ENCODE assay signal across 14 cellular contexts in genomic region chr21:42854246-42855010, GRCh38. TPM values are rescaled to one million over a fixed set of nuclear protein-coding genes. Genes with fewer than 3 reads are reported as not detected.
A peak's percentile ranks its signal among the peaks of the same experiment; 100 is the strongest.
DNase-seq lines count a peak whose midpoint lies in the region; ATAC-seq and TF ChIP-seq lines count a peak whose summit lies in the region.
"Had no signal": no experiment of that assay in that cellular context is flagged by ENCODE, and none has a peak within 500 bp of the region (broad histone marks: within the 10 kb centered on the region; RNA-seq: fewer than 3 reads in every experiment).

No MANE protein-coding gene starts in this region.

- H3K9me3 ChIP-seq in thyroid gland = no peaks in the 10 kb centered on the region

- H3K4me3 Mint-ChIP-seq in activated T-cell treated with anti-CD3 and anti-CD28 coated beads, Interleukin-2, amount 50 U/mL, for 72 hours = no peak overlapping the region
- H3K4me3 Mint-ChIP-seq in WTC11 (no peak overlapping the region), nephron progenitor cell (no peak overlapping the region)
- H3K4me3 Mint-ChIP-seq: CD4-positive, alpha-beta memory T cell; IgD-negative memory B cell had no signal

- H3K4me3 ChIP-seq in thyroid gland (replicated peaks in 1 of 3) = no peak overlapping the region

- 96 to 97% methylated on average over 28 of the region's 28 CpGs for WGBS in thyroid gland, 2 donors

- CTCF ChIA-PET in WTC11 (lab: Charles Lee) = interaction anchor here (1.0 to 1.8 kb wide), 2 partner anchors 8 to 12 kb away, joined by 4 to 5 read pairs; no protein-coding TSS in a partner anchor

- H3K27ac Mint-ChIP-seq in activated T-cell treated with anti-CD3 and anti-CD28 coated beads, Interleukin-2, amount 50 U/mL, for 72 hours = peak overlapping the region; percentile 69
- H3K27ac Mint-ChIP-seq in WTC11 (peak overlapping the region; percentile 57; the same call in 1 of the 2 replicates), nephron progenitor cell (peak overlapping the region; percentile 59)
- H3K27ac Mint-ChIP-seq: CD4-positive, alpha-beta memory T cell; IgD-negative memory B cell had no signal

- DNase-seq in activated T-cell treated with anti-CD3 and anti-CD28 coated beads, Interleukin-2, amount 50 U/mL, for 72 hours = no peak
- no peak for DNase-seq in activated T-cell treated with anti-CD3 and anti-CD28 coated beads for 4 hours
- no peak for DNase-seq in WTC11 (ENCODE audit: low spot score)
- no peak for DNase-seq in nephron progenitor cell
- DNase-seq in thyroid gland = no peak
- no peak for DNase-seq in DMS114 treated with DMSO at 0.1 percent for 48 hours (lab: John Stamatoyannopoulos, UW; ENCODE audit: unreplicated experiment)
- DNase-seq in DMS 273 (lab: John Stamatoyannopoulos, UW; ENCODE audit: unreplicated experiment) = no peak
- DNase-seq: 8988T; CD4-positive, alpha-beta memory T cell; DND-41; GDM1 had no signal

- POLR2A ChIA-PET in WTC11 (lab: Charles Lee) = interaction anchor here (0.7 kb wide), 1 partner anchor 12 kb away, joined by 3 read pairs; no protein-coding TSS in a partner anchor

- H3K27ac ChIP-seq in thyroid gland = peak overlapping the region; percentile 18 to 68 (median 28)
- H3K27ac ChIP-seq: C4-2B had no signal

- peaks cover 4 to 37% of the 10 kb centered on the region in 2 donors for H3K36me3 Mint-ChIP-seq in activated T-cell treated with anti-CD3 and anti-CD28 coated beads, Interleukin-2, amount 50 U/mL, for 72 hours (ENCODE audit: insufficient read depth in 2 of 2)
- H3K36me3 Mint-ChIP-seq in WTC11 (peaks cover 78% of the 10 kb centered on the region), nephron progenitor cell (ENCODE audit: low read depth) (peaks cover 51% of the 10 kb centered on the region)

- H3K36me3 ChIP-seq in thyroid gland = peaks cover 45 to 58% of the 10 kb centered on the region in 2 donors

- H3K4me1 Mint-ChIP-seq in activated T-cell treated with anti-CD3 and anti-CD28 coated beads, Interleukin-2, amount 50 U/mL, for 72 hours (ENCODE audit: low read depth) = peaks cover 2% of the 10 kb centered on the region
- H3K4me1 Mint-ChIP-seq in WTC11 (no peaks in the 10 kb centered on the region), nephron progenitor cell (no peaks in the 10 kb centered on the region)

- intact Hi-C loops in thyroid gland (cut with DNase I) = no loop called here

- no peaks in the 10 kb centered on the region for H3K27me3 Mint-ChIP-seq in activated T-cell treated with anti-CD3 and anti-CD28 coated beads, Interleukin-2, amount 50 U/mL, for 72 hours (ENCODE audit: low read depth)
- no peaks in the 10 kb centered on the region for H3K27me3 Mint-ChIP-seq in WTC11 (ENCODE audit: low read depth)
- H3K27me3 Mint-ChIP-seq in nephron progenitor cell (ENCODE audit: low read depth, poor library complexity) = peaks cover 1% of the 10 kb centered on the region
- H3K27me3 Mint-ChIP-seq: CD4-positive, alpha-beta memory T cell; IgD-negative memory B cell had no signal

- no peak for TF ChIP-seq POLR2A in thyroid gland (IDR thresholded peaks at IDR 0.05)

- no peaks in the 10 kb centered on the region for H3K27me3 ChIP-seq in thyroid gland

- no peak for ATAC-seq in activated T-cell treated with anti-CD3 and anti-CD28 coated beads, Interleukin-2, amount 50 U/mL, for 72 hours (replicated peaks in 1 of 2)
- ATAC-seq in WTC11 (no peak), HG03108 (IDR thresholded peaks at IDR 0.05; ENCODE audit: unreplicated experiment) (no peak)

- peaks cover 16 to 17% of the 10 kb centered on the region in 2 donors for H3K4me1 ChIP-seq in thyroid gland

- no peaks in the 10 kb centered on the region for H3K9me3 Mint-ChIP-seq in activated T-cell treated with anti-CD3 and anti-CD28 coated beads, Interleukin-2, amount 50 U/mL, for 72 hours
- no peaks in the 10 kb centered on the region for H3K9me3 Mint-ChIP-seq in WTC11
- H3K9me3 Mint-ChIP-seq in nephron progenitor cell = no peaks in the 10 kb centered on the region
- H3K9me3 Mint-ChIP-seq: CD4-positive, alpha-beta memory T cell; IgD-negative memory B cell had no signal

- TF ChIP-seq CTCF in WTC11 (IDR thresholded peaks at IDR 0.05) (no peak), nephron progenitor cell (IDR thresholded peaks at IDR 0.05) (no peak), thyroid gland (IDR thresholded peaks at IDR 0.05) (no peak)

TF ChIP-seq in WTC11, 78 proteins besides CTCF, POLR2A, EP300 and RAD21 (continues in another document):
- TF ChIP-seq TEAD4 (CRISPR knock-in tag; IDR thresholded peaks at IDR 0.05) (no peak), NR1H2 (CRISPR knock-in tag; IDR thresholded peaks at IDR 0.05) (no peak), ESRRA (CRISPR knock-in tag; IDR thresholded peaks at IDR 0.05; ENCODE audit: borderline replicate concordance) (no peak), USF1 (CRISPR knock-in tag; IDR thresholded peaks at IDR 0.05) (no peak), GABPB1 (CRISPR knock-in tag; IDR thresholded peaks at IDR 0.05) (no peak), E2F5 (CRISPR knock-in tag; IDR thresholded peaks at IDR 0.05) (no peak), KAT7 (CRISPR knock-in tag; IDR thresholded peaks at IDR 0.05; ENCODE audit: borderline replicate concordance) (no peak), NR3C1 (CRISPR knock-in tag; conservative IDR thresholded peaks at IDR 0.05; ENCODE audit: low read depth) (no peak), ZNF219 (CRISPR knock-in tag; IDR thresholded peaks at IDR 0.05; ENCODE audit: borderline replicate concordance) (no peak), SMAD3 (CRISPR knock-in tag; IDR thresholded peaks at IDR 0.05; ENCODE audit: borderline replicate concordance) (no peak)
- TF ChIP-seq, protein P1, sequence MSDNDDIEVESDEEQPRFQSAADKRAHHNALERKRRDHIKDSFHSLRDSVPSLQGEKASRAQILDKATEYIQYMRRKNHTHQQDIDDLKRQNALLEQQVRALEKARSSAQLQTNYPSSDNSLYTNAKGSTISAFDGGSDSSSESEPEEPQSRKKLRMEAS (CRISPR knock-in tag; IDR thresholded peaks at IDR 0.05) = no peak
- TF ChIP-seq, protein P2, sequence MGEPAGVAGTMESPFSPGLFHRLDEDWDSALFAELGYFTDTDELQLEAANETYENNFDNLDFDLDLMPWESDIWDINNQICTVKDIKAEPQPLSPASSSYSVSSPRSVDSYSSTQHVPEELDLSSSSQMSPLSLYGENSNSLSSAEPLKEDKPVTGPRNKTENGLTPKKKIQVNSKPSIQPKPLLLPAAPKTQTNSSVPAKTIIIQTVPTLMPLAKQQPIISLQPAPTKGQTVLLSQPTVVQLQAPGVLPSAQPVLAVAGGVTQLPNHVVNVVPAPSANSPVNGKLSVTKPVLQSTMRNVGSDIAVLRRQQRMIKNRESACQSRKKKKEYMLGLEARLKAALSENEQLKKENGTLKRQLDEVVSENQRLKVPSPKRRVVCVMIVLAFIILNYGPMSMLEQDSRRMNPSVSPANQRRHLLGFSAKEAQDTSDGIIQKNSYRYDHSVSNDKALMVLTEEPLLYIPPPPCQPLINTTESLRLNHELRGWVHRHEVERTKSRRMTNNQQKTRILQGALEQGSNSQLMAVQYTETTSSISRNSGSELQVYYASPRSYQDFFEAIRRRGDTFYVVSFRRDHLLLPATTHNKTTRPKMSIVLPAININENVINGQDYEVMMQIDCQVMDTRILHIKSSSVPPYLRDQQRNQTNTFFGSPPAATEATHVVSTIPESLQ (CRISPR knock-in tag; IDR thresholded peaks at IDR 0.05) = no peak
- TF ChIP-seq, protein P3, sequence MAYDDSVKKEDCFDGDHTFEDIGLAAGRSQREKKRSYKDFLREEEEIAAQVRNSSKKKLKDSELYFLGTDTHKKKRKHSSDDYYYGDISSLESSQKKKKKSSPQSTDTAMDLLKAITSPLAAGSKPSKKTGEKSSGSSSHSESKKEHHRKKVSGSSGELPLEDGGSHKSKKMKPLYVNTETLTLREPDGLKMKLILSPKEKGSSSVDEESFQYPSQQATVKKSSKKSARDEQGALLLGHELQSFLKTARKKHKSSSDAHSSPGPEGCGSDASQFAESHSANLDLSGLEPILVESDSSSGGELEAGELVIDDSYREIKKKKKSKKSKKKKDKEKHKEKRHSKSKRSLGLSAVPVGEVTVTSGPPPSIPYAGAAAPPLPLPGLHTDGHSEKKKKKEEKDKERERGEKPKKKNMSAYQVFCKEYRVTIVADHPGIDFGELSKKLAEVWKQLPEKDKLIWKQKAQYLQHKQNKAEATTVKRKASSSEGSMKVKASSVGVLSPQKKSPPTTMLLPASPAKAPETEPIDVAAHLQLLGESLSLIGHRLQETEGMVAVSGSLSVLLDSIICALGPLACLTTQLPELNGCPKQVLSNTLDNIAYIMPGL (CRISPR knock-in tag; IDR thresholded peaks at IDR 0.05) = no peak

RNA-seq across cellular contexts. Expression of gene WDR4, which starts 24.9 kb away (rescaled TPM):
- 10 to 100 TPM; 17.1 to 18.9 TPM for total RNA-seq in activated T-cell treated with anti-CD3 and anti-CD28 coated beads, Interleukin-2, amount 50 U/mL, for 72 hours
- 41.5 to 42.6 TPM (median 42.2 TPM) in 3 replicates for total RNA-seq in WTC11 (2021)
- total RNA-seq in thyroid gland = 10 to 100 TPM in 2 of 4 donors, 1 to 10 TPM in 2; 8.1 to 13.2 (median 10.9) TPM

RNA-seq across cellular contexts. Expression of gene NDUFV3, which starts 38.7 kb away (rescaled TPM):
- 10 to 100 TPM; 18.2 to 21.7 TPM for total RNA-seq in activated T-cell treated with anti-CD3 and anti-CD28 coated beads, Interleukin-2, amount 50 U/mL, for 72 hours
- total RNA-seq in WTC11 (2021) (28.5 to 32.6 TPM (median 30.9 TPM) in 3 replicates), thyroid gland (10 to 100 TPM; 51.9 to 61.8 (median 55.2) TPM)
